ENCODE assay signal across 9 cellular contexts in the genomic region with DNA sequence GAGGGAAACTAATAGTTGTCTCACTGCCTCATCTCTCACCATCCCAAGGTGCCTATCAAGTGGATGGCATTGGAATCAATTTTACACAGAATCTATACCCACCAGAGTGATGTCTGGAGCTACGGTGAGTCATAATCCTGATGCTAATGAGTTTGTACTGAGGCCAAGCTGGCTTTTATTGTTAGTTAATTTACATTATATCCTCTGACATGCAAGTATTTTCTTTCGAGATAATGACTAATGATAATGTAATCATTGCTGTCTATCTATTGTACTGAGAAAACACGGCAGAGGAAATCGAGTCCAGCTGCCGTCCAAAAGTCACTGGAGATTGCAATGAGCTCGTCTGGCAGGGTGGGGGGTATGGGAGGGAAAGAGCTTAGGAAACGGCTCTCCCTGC.
A peak's percentile ranks its signal among the peaks of the same experiment; 100 is the strongest.
DNase-seq lines count a peak whose midpoint lies in the region; ATAC-seq and TF ChIP-seq lines count a peak whose summit lies in the region.
"Had no signal": no experiment of that assay in that cellular context is flagged by ENCODE, and none has a peak within 500 bp of the region (broad histone marks: within the 10 kb centered on the region; RNA-seq: fewer than 3 reads in every experiment).

No MANE protein-coding gene starts in this region.

- intact Hi-C loops in stomach (cut with DNase I; ENCODE audit: low total_unique reads) (no loop called here), sigmoid colon (cut with DNase I) (loop anchor here (10.0 kb wide), 1 partner anchor 62 kb away; no protein-coding TSS in a partner anchor)

- H3K9me3 ChIP-seq in stomach (no peaks in the 10 kb centered on the region), sigmoid colon (no peaks in the 10 kb centered on the region)

- H3K27ac ChIP-seq in stomach (peak overlapping the region in 4 of 5 donors; percentile 12 to 74 (median 49)), sigmoid colon (peak overlapping the region in 1 of 4 donors; percentile 34)

- TF ChIP-seq CTCF in fibroblast of mammary gland (conservative IDR thresholded peaks at IDR 0.05; ENCODE audit: control insufficient read depth, insufficient read depth, low read depth, low read length) (no peak), stomach (IDR thresholded peaks at IDR 0.05) (no peak), sigmoid colon (IDR thresholded peaks at IDR 0.05) (no peak)

- no peak for ATAC-seq in HG03565 (IDR thresholded peaks at IDR 0.05; ENCODE audit: unreplicated experiment)
- ATAC-seq: K562 had no signal

- peak; percentile 70 for DNase-seq in GM04504 (ENCODE audit: low read depth)
- peak; percentile 91 for DNase-seq in RPMI7951 (ENCODE audit: low read depth)
- peak; percentile 91 for DNase-seq in fibroblast of mammary gland (ENCODE audit: low read depth)
- DNase-seq in stomach = no peak
- DNase-seq in activated CD4-positive, alpha-beta T cell treated with anti-CD3 and anti-CD28 coated beads, Interleukin-2, amount 50 U/mL, for 48 hours = no peak
- no peak for DNase-seq in sigmoid colon
- DNase-seq: NCI-H524 treated with DMSO at 0.1 percent for 48 hours had no signal

- H3K4me3 ChIP-seq in fibroblast of mammary gland (ENCODE audit: control insufficient read depth, low read depth, low read length) = no peak overlapping the region
- H3K4me3 ChIP-seq in stomach = no peak overlapping the region
- no peak overlapping the region for H3K4me3 ChIP-seq in sigmoid colon
- H3K4me3 ChIP-seq: K562 had no signal

- H3K4me1 ChIP-seq in stomach (peaks cover 8 to 40% (median 26%) of the 10 kb centered on the region in 4 donors), sigmoid colon (no peaks in the 10 kb centered on the region)

- H3K27me3 ChIP-seq in stomach (no peaks in the 10 kb centered on the region), sigmoid colon (no peaks in the 10 kb centered on the region)

- TF ChIP-seq POLR2A in stomach (IDR thresholded peaks at IDR 0.05) (no peak), sigmoid colon (IDR thresholded peaks at IDR 0.05) (no peak)

- TF ChIP-seq EP300 in stomach (IDR thresholded peaks at IDR 0.05) (no peak), sigmoid colon (IDR thresholded peaks at IDR 0.05) (no peak)

- 12 to 21% (median 18%) methylated on average over 7 of the region's 7 CpGs for WGBS in stomach, 5 donors
- 53 to 64% methylated on average over 7 of the region's 7 CpGs for WGBS in sigmoid colon, 2 donors

- peaks cover 4 to 32% (median 24%) of the 10 kb centered on the region in 4 donors for H3K36me3 ChIP-seq in stomach
- H3K36me3 ChIP-seq in sigmoid colon = peaks cover 3 to 41% (median 9%) of the 10 kb centered on the region in 4 donors

Comparison
In these comparisons a context has a peak if more than half of its experiments do, and no peak if none do; other contexts are left out.
1. DNase-seq: peak in GM04504 (single experiment), RPMI7951 (single experiment) and fibroblast of mammary gland (single experiment); none in stomach (single experiment), activated CD4-positive, alpha-beta T cell treated with anti-CD3 and anti-CD28 coated beads, Interleukin-2, amount 50 U/mL, for 48 hours (0 of 2) and sigmoid colon (single experiment).